Comparison of ENCODE assay signal across 26 cellular contexts in genomic region chr10:51419416-51420093, GRCh38.
"Had no signal": no experiment of that assay in that cellular context is flagged by ENCODE, and none has a peak within 500 bp of the region (broad histone marks: within the 10 kb centered on the region; RNA-seq: fewer than 3 reads in every experiment).

No MANE protein-coding gene starts in this region.

- H3K27ac ChIP-seq: brain microvascular endothelial cell, esophagus muscularis mucosa, foreskin keratinocyte, gastroesophageal sphincter had no signal

- H3K4me3 ChIP-seq: esophagus muscularis mucosa, gastroesophageal sphincter had no signal

- H3K9me3 ChIP-seq: esophagus muscularis mucosa, gastroesophageal sphincter had no signal

- H3K4me1 ChIP-seq: foreskin keratinocyte had no signal

- H3K36me3 ChIP-seq: brain microvascular endothelial cell, esophagus muscularis mucosa, gastroesophageal sphincter had no signal

- DNase-seq: activated CD4-positive, alpha-beta memory T cell treated with anti-CD3 and anti-CD28 coated beads for 36 hours; activated CD4-positive, alpha-beta T cell treated with anti-CD3 and anti-CD28 coated beads for 36 hours; activated CD4-positive, alpha-beta T cell treated with anti-CD3 and anti-CD28 coated beads, Interleukin-2, amount 10 ng/mL, durations not matched to agents 24 days and 14 days; activated CD4-positive, CD25-positive, alpha-beta regulatory T cell; activated CD4-positive, CD25-positive, alpha-beta regulatory T cell treated with anti-CD3 and anti-CD28 coated beads, Interleukin-2, amount 50 U/mL, for 72 hours; activated CD8-positive, alpha-beta memory T cell treated with anti-CD3 and anti-CD28 coated beads, Interleukin-2, amount 10 ng/mL, durations not matched to agents 7 days and 5 days; activated CD8-positive, alpha-beta memory T cell treated with anti-CD3 and anti-CD28 coated beads, Interleukin-2, amount 50 U/mL, for 4 hours; activated CD8-positive, alpha-beta T cell treated with anti-CD3 and anti-CD28 coated beads, Interleukin-2, amount 10 ng/mL, durations not matched to agents 7 days and 5 days; activated gamma-delta T cell; activated naive CD4-positive, alpha-beta T cell; activated naive CD4-positive, alpha-beta T cell treated with anti-CD3 and anti-CD28 coated beads, Interleukin-2, amount 10 ng/mL, durations not matched to agents 7 days and 5 days; activated T-cell treated with anti-CD3 and anti-CD28 coated beads, Interleukin-2, amount 50 U/mL, for 1 hour; activated T-cell treated with anti-CD3 and anti-CD28 coated beads, Interleukin-2, amount 50 U/mL, for 48 hours; amniotic stem cell; anterior cingulate cortex; brain microvascular endothelial cell; caudate nucleus; cortex of kidney; dermis blood vessel endothelial cell; effector CD4-positive, alpha-beta T cell; effector memory CD8-positive, alpha-beta T cell; erythroblast; foreskin keratinocyte; T-helper 2 cell had no signal

- ATAC-seq: activated CD4-positive, alpha-beta T cell treated with anti-CD3 and anti-CD28 coated beads for 36 hours; activated CD8-positive, alpha-beta memory T cell treated with anti-CD3 and anti-CD28 coated beads, Interleukin-2, amount 10 ng/mL, durations not matched to agents 7 days and 5 days; activated CD8-positive, alpha-beta T cell treated with anti-CD3 and anti-CD28 coated beads, Interleukin-2, amount 10 ng/mL, durations not matched to agents 7 days and 5 days; effector memory CD8-positive, alpha-beta T cell; foreskin keratinocyte; gastroesophageal sphincter had no signal

- H3K27me3 ChIP-seq: brain microvascular endothelial cell, esophagus muscularis mucosa, foreskin keratinocyte, gastroesophageal sphincter had no signal
